ENCODE assay signal across 8 cellular contexts in genomic region chr1:225651376-225651871, GRCh38. TPM values are rescaled to one million over a fixed set of nuclear protein-coding genes. Genes with fewer than 3 reads are reported as not detected.
DNase-seq lines count a peak whose midpoint lies in the region; ATAC-seq, FAIRE-seq and TF ChIP-seq lines count a peak whose summit lies in the region.

No MANE protein-coding gene starts in this region.

- H3K9me3 ChIP-seq in ascending aorta (no peaks in the 10 kb centered on the region), HepG2 (ENCODE audit: low read length) (no peaks in the 10 kb centered on the region)

- in situ Hi-C loops in HepG2 (cut with HindIII; ENCODE audit: extremely low pct_ligation_motif_present, low pct_unique_long_range_greater_than_20kb): loop anchor here (5.0 kb wide), 1 partner anchor 116 kb away; no protein-coding TSS in a partner anchor

- H2AFZ ChIP-seq in HepG2 (ENCODE audit: low read length): no peak overlapping the region

- H4K20me1 ChIP-seq in HepG2 (ENCODE audit: insufficient read depth, low read length): no peaks in the 10 kb centered on the region; the same call in 1 of the 2 replicates

- H3K9ac ChIP-seq in HepG2 (ENCODE audit: insufficient read depth, low read depth, low read length): peak overlapping the region; percentile 88

- no peak for DNase-seq in stimulated activated naive CD8-positive, alpha-beta T cell treated with anti-CD3 and anti-CD28 coated beads, Interleukin-15, Interleukin-2, amounts not matched to agents 100 U/mL and 50 U/mL, for 24 hours
- DNase-seq in ascending aorta (ENCODE audit: low spot score in 2 of 2) (no peak), HepG2 (ENCODE audit: low spot score) (no peak), AML-193 (lab: John Stamatoyannopoulos, UW) (no peak)
- DNase-seq in activated effector memory CD4-positive, alpha-beta T cell treated with anti-CD3 and anti-CD28 coated beads, Interleukin-2, amount 50 U/mL, for 16 hours: no peak

- intact Hi-C loops in ascending aorta (cut with DNase I): loop anchor here (5.0 to 10.0 kb wide), 4 partner anchors 44 to 273 kb away; partner anchors contain the start of gene PYCR2
- intact Hi-C loops in HepG2 (cut with micrococcal nuclease; ENCODE audit: unreplicated experiment): loop anchor here (5.0 kb wide), 2 partner anchors 41 to 99 kb away; no protein-coding TSS in a partner anchor

- TF ChIP-seq EP300 in HepG2 (IDR thresholded peaks at IDR 0.05; ENCODE audit: low read depth in 2 of 2, low read length in 2 of 2): no peak
- no peak for TF ChIP-seq EP300 in HepG2 (CRISPR knock-in tag; IDR thresholded peaks at IDR 0.05; ENCODE audit: borderline replicate concordance)

- TF ChIP-seq CTCF in ascending aorta (IDR thresholded peaks at IDR 0.05) (no peak), HepG2 (CRISPR knock-in tag; IDR thresholded peaks at IDR 0.05) (no peak)

- POLR2A ChIA-PET in HepG2 (lab: Yijun Ruan, JAX): interaction anchor here (2.1 to 2.7 kb wide), 6 partner anchors 20 to 126 kb away, joined by 8 to 27 read pairs (median 16); partner anchors contain the start of gene SRP9

- peaks cover 63% of the 10 kb centered on the region for H3K27me3 Mint-ChIP-seq in stimulated activated naive CD8-positive, alpha-beta T cell treated with anti-CD3 and anti-CD28 coated beads, Interleukin-15, Interleukin-2, amounts not matched to agents 100 ng/mL and 50 ng/mL, for 24 hours

- no peak for TF ChIP-seq RAD21 in HepG2 (CRISPR knock-in tag; IDR thresholded peaks at IDR 0.05)

- no peak overlapping the region for H3K27ac Mint-ChIP-seq in stimulated activated naive CD8-positive, alpha-beta T cell treated with anti-CD3 and anti-CD28 coated beads, Interleukin-15, Interleukin-2, amounts not matched to agents 100 ng/mL and 50 ng/mL, for 24 hours

- no peaks in the 10 kb centered on the region for H3K36me3 Mint-ChIP-seq in stimulated activated naive CD8-positive, alpha-beta T cell treated with anti-CD3 and anti-CD28 coated beads, Interleukin-15, Interleukin-2, amounts not matched to agents 100 ng/mL and 50 ng/mL, for 24 hours (ENCODE audit: low read depth)

- H3K4me1 ChIP-seq in ascending aorta: peaks cover 0 to 28% of the 10 kb centered on the region in 2 donors
- H3K4me1 ChIP-seq in HepG2 (ENCODE audit: insufficient read depth, low read length): peaks cover 53% of the 10 kb centered on the region
- no peaks in the 10 kb centered on the region for H3K4me1 ChIP-seq in urinary bladder (ENCODE audit: insufficient read depth)

- H3K4me2 ChIP-seq in HepG2 (ENCODE audit: low read depth, low read length): peak overlapping the region; percentile 73

- peaks cover 15% of the 10 kb centered on the region for H3K4me1 Mint-ChIP-seq in stimulated activated naive CD8-positive, alpha-beta T cell treated with anti-CD3 and anti-CD28 coated beads, Interleukin-15, Interleukin-2, amounts not matched to agents 100 ng/mL and 50 ng/mL, for 24 hours (ENCODE audit: low read depth)

- H3K36me3 ChIP-seq in ascending aorta (no peaks in the 10 kb centered on the region), HepG2 (replicated peaks in 1 of 2; ENCODE audit: control insufficient read depth in 1 of 2, insufficient read depth in 2 of 2, low read length in 2 of 2) (no peaks in the 10 kb centered on the region), urinary bladder (ENCODE audit: insufficient read depth) (no peaks in the 10 kb centered on the region)

- H3K79me2 ChIP-seq in HepG2 (ENCODE audit: insufficient read depth, low read length): peaks cover 55% of the 10 kb centered on the region

- peak overlapping the region; percentile 58 to 79 for H3K4me3 ChIP-seq in ascending aorta
- peak overlapping the region; percentile 86 to 98 (median 94) for H3K4me3 ChIP-seq in HepG2 (replicated peaks in 1 of 3; ENCODE audit: insufficient read depth in 1 of 3, low read depth in 2 of 3, low read length in 3 of 3)
- peak overlapping the region; percentile 94 for H3K4me3 ChIP-seq in urinary bladder (ENCODE audit: low read depth, low read length)

- peak overlapping the region; percentile 87 for H3K4me3 Mint-ChIP-seq in stimulated activated naive CD8-positive, alpha-beta T cell treated with anti-CD3 and anti-CD28 coated beads, Interleukin-15, Interleukin-2, amounts not matched to agents 100 ng/mL and 50 ng/mL, for 24 hours

- no peak for ATAC-seq in stimulated activated naive CD8-positive, alpha-beta T cell treated with anti-CD3 and anti-CD28 coated beads, Interleukin-15, Interleukin-2, amounts not matched to agents 100 U/mL and 50 U/mL, for 24 hours
- ATAC-seq in HepG2: no peak
- no peak for ATAC-seq in GM19463 (IDR thresholded peaks at IDR 0.05; ENCODE audit: unreplicated experiment)

- CTCF ChIA-PET in HepG2 (lab: Yijun Ruan, JAX; ENCODE audit: low intra/inter-chr PET ratio, low total read pairs): no interaction called here

- 4% methylated on average over 8 of the region's 8 CpGs for WGBS in HepG2 (ENCODE audit: low lambda C conversion rate)
- WGBS in urinary bladder: 17% methylated on average over 8 of the region's 8 CpGs

- H3K27me3 ChIP-seq in ascending aorta (no peaks in the 10 kb centered on the region), HepG2 (ENCODE audit: control insufficient read depth in 1 of 2, insufficient read depth in 2 of 2, low read length in 2 of 2) (no peaks in the 10 kb centered on the region; a peak in 1 of 5 replicates)

- no peak for TF ChIP-seq POLR2A in HepG2 (IDR thresholded peaks at IDR 0.05; ENCODE audit: insufficient read depth in 1 of 2, low read depth in 2 of 2, low read length in 2 of 2)

- peak overlapping the region; percentile 99 to 100 for H3K27ac ChIP-seq in ascending aorta
- H3K27ac ChIP-seq in HepG2 (ENCODE audit: extremely low read length, insufficient read depth, low read length): peak overlapping the region; percentile 66
- no peak overlapping the region for H3K27ac ChIP-seq in urinary bladder (ENCODE audit: low read depth)

- no peaks in the 10 kb centered on the region for H3K9me3 Mint-ChIP-seq in stimulated activated naive CD8-positive, alpha-beta T cell treated with anti-CD3 and anti-CD28 coated beads, Interleukin-15, Interleukin-2, amounts not matched to agents 100 ng/mL and 50 ng/mL, for 24 hours

- BruUV-seq in HepG2 (replicated peaks; lab: Mats Ljungman, UMichigan): no TSS peak

- no peak for FAIRE-seq in HepG2 (lab: Jason Lieb, UNC)

TF ChIP-seq in HepG2, 621 proteins besides CTCF, POLR2A, EP300 and RAD21 (continues in another document):
- TF ChIP-seq CEBPG (CRISPR knock-in tag; IDR thresholded peaks at IDR 0.05) (no peak), KDM2A (CRISPR knock-in tag; IDR thresholded peaks at IDR 0.05; ENCODE audit: borderline replicate concordance, low read depth) (no peak), ZNF512B (CRISPR knock-in tag; IDR thresholded peaks at IDR 0.05; ENCODE audit: borderline replicate concordance) (no peak)

RNA-seq across cellular contexts. Expression of gene ENAH, which starts 1.5 kb away (rescaled TPM):
- total RNA-seq in ascending aorta (103 TPM), HepG2 (2016; rRNA removed; fragmentation: Illumina TruSeq; extraction: Trizol) (58.3 and 60.2 TPM in 2 replicates), urinary bladder (229 TPM)
- 12.4 and 12.9 TPM in 2 replicates for total RNA-seq in HepG2 (2016; cell fraction: cytosol; rRNA removed; fragmentation: Illumina TruSeq; extraction: Trizol; ENCODE audit: low read depth)
- 52.4 and 56.6 TPM in 2 replicates for total RNA-seq in HepG2 (2016; cell fraction: insoluble cytoplasmic fraction; rRNA removed; fragmentation: Illumina TruSeq; extraction: Trizol)
- total RNA-seq in HepG2 (2016; cell fraction: membrane; rRNA removed; fragmentation: Illumina TruSeq; extraction: Trizol): 39.4 and 43.3 TPM in 2 replicates
- total RNA-seq in HepG2 (2016; cell fraction: nucleus; rRNA removed; fragmentation: Illumina TruSeq; extraction: Trizol): 34.5 and 40.2 TPM in 2 replicates
- polyA plus RNA-seq in HepG2 (2011; rRNA removed) (21.9 and 22.1 TPM in 2 replicates), urinary bladder (58.9 TPM)
- polyA plus RNA-seq in HepG2 (2011; cell fraction: cytosol; rRNA removed): 8.7 and 16.5 TPM in 2 replicates
- 15.6 and 18.2 TPM in 2 replicates for polyA plus RNA-seq in HepG2 (2011; cell fraction: nucleus; rRNA removed)
- 33.3 and 35.6 TPM in 2 replicates for polyA plus RNA-seq in HepG2 (2012)
- 5.6 and 6.6 TPM in 2 replicates for polyA plus RNA-seq in HepG2 (2016; cell fraction: cytosol; fragmentation: Illumina TruSeq; extraction: Trizol; ENCODE audit: low read depth)
- 56.7 and 61.8 TPM in 2 replicates for polyA plus RNA-seq in HepG2 (2016; cell fraction: insoluble cytoplasmic fraction; fragmentation: Illumina TruSeq; extraction: Trizol; ENCODE audit: low read depth)
- 22.3 and 23.2 TPM in 2 replicates for polyA plus RNA-seq in HepG2 (2016; cell fraction: membrane; fragmentation: Illumina TruSeq; extraction: Trizol; ENCODE audit: low read depth)
- 42.6 and 45.8 TPM in 2 replicates for polyA plus RNA-seq in HepG2 (2016; cell fraction: nucleus; fragmentation: Illumina TruSeq; extraction: Trizol; ENCODE audit: insufficient read depth, low read depth)
- 28.4 and 36.9 TPM in 2 replicates for polyA minus RNA-seq in HepG2 (2011; rRNA and poly(A)+ RNA removed; ENCODE audit: low replicate concordance)
- 31.7 and 36.5 TPM in 2 replicates for polyA minus RNA-seq in HepG2 (2011; cell fraction: cytosol; rRNA and poly(A)+ RNA removed)
- 39.4 and 49.1 TPM in 2 replicates for polyA minus RNA-seq in HepG2 (2011; cell fraction: nucleus; rRNA and poly(A)+ RNA removed)
